Comparison of ENCODE assay signal across 9 cellular contexts in the genomic region with DNA sequence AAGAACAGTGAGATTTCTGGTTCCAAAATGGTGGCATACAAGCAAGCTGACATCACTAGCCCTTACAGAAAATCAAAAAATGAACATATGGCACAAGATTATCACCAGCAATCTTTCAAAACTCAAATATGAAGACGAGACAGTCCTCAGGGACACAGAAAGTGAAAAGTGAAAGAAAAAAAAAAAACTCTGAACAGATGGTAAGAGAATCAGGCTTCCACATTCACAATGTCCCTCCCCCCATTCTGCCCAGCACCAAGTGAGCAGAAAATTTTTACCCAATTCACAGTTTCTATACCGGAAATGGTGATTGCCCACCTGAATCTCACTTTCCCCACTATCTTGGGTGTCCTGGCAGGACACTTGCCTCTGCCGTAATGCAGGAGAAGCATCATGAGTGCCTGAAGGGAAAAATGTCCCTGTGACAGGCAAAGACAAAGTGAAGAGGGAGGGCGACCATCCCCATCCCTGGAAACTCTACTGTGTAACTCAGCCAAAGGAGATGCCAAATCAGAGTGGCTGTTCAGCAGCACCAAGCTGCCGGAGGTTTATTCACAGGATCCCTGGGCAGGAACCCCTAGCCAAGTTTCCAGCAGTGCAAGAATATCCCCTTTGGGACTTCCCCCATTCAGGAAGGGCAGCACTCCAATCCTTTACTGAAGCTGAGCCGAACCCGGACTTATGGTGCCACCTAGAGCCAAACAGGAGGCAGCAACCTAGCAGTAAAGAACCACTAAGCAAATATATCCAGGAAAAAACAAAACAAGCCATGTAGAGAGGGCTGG.
DNase-seq lines count a peak whose midpoint lies in the region; ATAC-seq and TF ChIP-seq lines count a peak whose summit lies in the region.
"Had no signal": no experiment of that assay in that cellular context is flagged by ENCODE, and none has a peak within 500 bp of the region (broad histone marks: within the 10 kb centered on the region; RNA-seq: fewer than 3 reads in every experiment).

No MANE protein-coding gene starts in this region.

- peaks cover 1% of the 10 kb centered on the region for H3K36me3 Mint-ChIP-seq in chondrocyte (ENCODE audit: low read depth)
- H3K36me3 Mint-ChIP-seq in activated CD8-positive, alpha-beta memory T cell treated with anti-CD3 and anti-CD28 coated beads, Interleukin-2, amount 10 ng/mL, durations not matched to agents 7 days and 5 days = no peaks in the 10 kb centered on the region

- peaks cover 15% of the 10 kb centered on the region for H3K9me3 Mint-ChIP-seq in chondrocyte (ENCODE audit: low read depth)
- no peaks in the 10 kb centered on the region for H3K9me3 Mint-ChIP-seq in activated CD8-positive, alpha-beta memory T cell treated with anti-CD3 and anti-CD28 coated beads, Interleukin-2, amount 10 ng/mL, durations not matched to agents 7 days and 5 days (ENCODE audit: low read depth)

- peaks cover 9% of the 10 kb centered on the region for H3K27me3 Mint-ChIP-seq in chondrocyte (ENCODE audit: low read depth)
- H3K27me3 Mint-ChIP-seq in activated CD8-positive, alpha-beta memory T cell treated with anti-CD3 and anti-CD28 coated beads, Interleukin-2, amount 10 ng/mL, durations not matched to agents 7 days and 5 days = peaks cover 5% of the 10 kb centered on the region

- H3K4me3 Mint-ChIP-seq in chondrocyte (ENCODE audit: unreplicated experiment) = no peak overlapping the region
- no peak overlapping the region for H3K4me3 Mint-ChIP-seq in activated CD8-positive, alpha-beta memory T cell treated with anti-CD3 and anti-CD28 coated beads, Interleukin-2, amount 10 ng/mL, durations not matched to agents 7 days and 5 days
- H3K4me3 Mint-ChIP-seq: stimulated activated naive CD8-positive, alpha-beta T cell treated with anti-CD3 and anti-CD28 coated beads, Interleukin-15, Interleukin-2, amounts not matched to agents 100 ng/mL and 50 ng/mL, for 24 hours had no signal

- no peaks in the 10 kb centered on the region for H3K4me1 Mint-ChIP-seq in chondrocyte (ENCODE audit: low read depth)
- H3K4me1 Mint-ChIP-seq in activated CD8-positive, alpha-beta memory T cell treated with anti-CD3 and anti-CD28 coated beads, Interleukin-2, amount 10 ng/mL, durations not matched to agents 7 days and 5 days = no peaks in the 10 kb centered on the region

- H3K27ac Mint-ChIP-seq in chondrocyte (ENCODE audit: unreplicated experiment) = no peak overlapping the region
- H3K27ac Mint-ChIP-seq in activated CD8-positive, alpha-beta memory T cell treated with anti-CD3 and anti-CD28 coated beads, Interleukin-2, amount 10 ng/mL, durations not matched to agents 7 days and 5 days = no peak overlapping the region
- H3K27ac Mint-ChIP-seq: stimulated activated naive CD8-positive, alpha-beta T cell treated with anti-CD3 and anti-CD28 coated beads, Interleukin-15, Interleukin-2, amounts not matched to agents 100 ng/mL and 50 ng/mL, for 24 hours had no signal

- TF ChIP-seq CTCF in chondrocyte (IDR thresholded peaks at IDR 0.05) = peak; percentile 47

- CTCF ChIA-PET in activated CD8-positive, alpha-beta memory T cell treated with anti-CD3 and anti-CD28 coated beads, Interleukin-2, amount 10 ng/mL, durations not matched to agents 7 days and 5 days (lab: Charles Lee) = no interaction called here

- ATAC-seq in GM21576 (IDR thresholded peaks at IDR 0.05; ENCODE audit: unreplicated experiment) = peak; percentile 78
- no peak for ATAC-seq in activated CD8-positive, alpha-beta memory T cell treated with anti-CD3 and anti-CD28 coated beads, Interleukin-2, amount 10 ng/mL, durations not matched to agents 7 days and 5 days

- DNase-seq in D341Med (ENCODE audit: low spot score) = peak; percentile 75
- peak; percentile 26 for DNase-seq in NAMALWA (ENCODE audit: low spot score)
- DNase-seq in chondrocyte (ENCODE audit: low spot score) = no peak
- DNase-seq in stimulated activated CD4-positive, alpha-beta T cell treated with anti-CD3 and anti-CD28 coated beads, Interleukin-4, amount 100 ng/mL, for 4 hours = no peak
- DNase-seq in hepatic stellate cell (ENCODE audit: low spot score) = no peak
- no peak for DNase-seq in activated effector memory CD4-positive, alpha-beta T cell treated with Interleukin-2 at 50 U/mL for 16 hours
- no peak for DNase-seq in activated CD8-positive, alpha-beta memory T cell treated with anti-CD3 and anti-CD28 coated beads, Interleukin-2, amount 10 ng/mL, durations not matched to agents 7 days and 5 days

Comparison
In these comparisons a context has a peak if more than half of its experiments do, and no peak if none do; other contexts are left out.
1. DNase-seq: peak in D341Med (single experiment) and NAMALWA (single experiment); none in chondrocyte (single experiment), stimulated activated CD4-positive, alpha-beta T cell treated with anti-CD3 and anti-CD28 coated beads, Interleukin-4, amount 100 ng/mL, for 4 hours (0 of 2), hepatic stellate cell (single experiment), activated effector memory CD4-positive, alpha-beta T cell treated with Interleukin-2 at 50 U/mL for 16 hours (single experiment) and activated CD8-positive, alpha-beta memory T cell treated with anti-CD3 and anti-CD28 coated beads, Interleukin-2, amount 10 ng/mL, durations not matched to agents 7 days and 5 days (single experiment).